In genomic region chr6:137824502-137824879, GRCh38 we compare ENCODE assay signal across 10 cellular contexts. TPM values are rescaled to one million over a fixed set of nuclear protein-coding genes. Genes with fewer than 3 reads are reported as not detected.
DNase-seq lines count a peak whose midpoint lies in the region; ATAC-seq, FAIRE-seq and TF ChIP-seq lines count a peak whose summit lies in the region.
"Had no signal": no experiment of that assay in that cellular context is flagged by ENCODE, and none has a peak within 500 bp of the region (broad histone marks: within the 10 kb centered on the region; RNA-seq: fewer than 3 reads in every experiment).

No MANE protein-coding gene starts in this region.

- dilution Hi-C loops in keratinocyte (cut with MboI; ENCODE audit: extremely low pct_ligation_motif_present, low sequenced_read_pairs): no loop called here

- H3K4me2 ChIP-seq in keratinocyte (ENCODE audit: control insufficient read depth, extremely low read depth, insufficient read depth, low read depth, low read length): peak overlapping the region; percentile 76

- H3K79me2 ChIP-seq in keratinocyte (ENCODE audit: control insufficient read depth, insufficient read depth, low read length): no peaks in the 10 kb centered on the region

- peak overlapping the region; percentile 67 for H3K9ac ChIP-seq in keratinocyte (ENCODE audit: control insufficient read depth, extremely low read depth, insufficient read depth, low read length)

- no peaks in the 10 kb centered on the region for H3K9me3 ChIP-seq in keratinocyte (ENCODE audit: control insufficient read depth, low read depth, low read length)

- TF ChIP-seq CTCF in keratinocyte (optimal IDR thresholded peaks at IDR 0.05 in 1 of 3, IDR thresholded peaks at IDR 0.05 in 1 of 3, conservative IDR thresholded peaks at IDR 0.05 in 1 of 3; ENCODE audit: extremely low read depth in 1 of 3, insufficient read depth in 2 of 3, low read length in 3 of 3): no peak
- no peak for TF ChIP-seq CTCF in lower leg skin (IDR thresholded peaks at IDR 0.05)

- POLR2A ChIA-PET in activated CD4-positive, alpha-beta T cell treated with anti-CD3 and anti-CD28 coated beads, Interleukin-2, amount 10 ng/mL, durations not matched to agents 7 days and 5 days (lab: Charles Lee): interaction anchor here (0.6 kb wide), 1 partner anchor 109 kb away, joined by 3 read pairs; no protein-coding TSS in a partner anchor

- FAIRE-seq in keratinocyte (lab: Jason Lieb, UNC): peak; percentile 5

- intact Hi-C loops in lower leg skin (cut with DNase I; ENCODE audit: low total_unique reads): no loop called here

- TF ChIP-seq POLR2A in lower leg skin (IDR thresholded peaks at IDR 0.05): no peak

- H4K20me1 ChIP-seq in keratinocyte (ENCODE audit: control insufficient read depth, extremely low read depth, insufficient read depth, low read length): no peaks in the 10 kb centered on the region

- H3K36me3 ChIP-seq in keratinocyte (ENCODE audit: control insufficient read depth in 2 of 2, extremely low read depth in 1 of 2, insufficient read depth in 2 of 2, low read length in 2 of 2): peaks cover 0 to 3% of the 10 kb centered on the region in 2 experiments

- H2AFZ ChIP-seq in keratinocyte (ENCODE audit: control insufficient read depth, low read length): peak overlapping the region; percentile 45

- H3K4me3 ChIP-seq in keratinocyte (ENCODE audit: control insufficient read depth in 2 of 3, extremely low read depth in 1 of 3, insufficient read depth in 2 of 3, low read depth in 1 of 3, low read length in 3 of 3) (peak overlapping the region in 2 of 3 experiments; percentile 11 to 30), lower leg skin (ENCODE audit: low read depth, poor library complexity, severe bottlenecking) (no peak overlapping the region)

- H3K9me3 Mint-ChIP-seq in activated CD4-positive, alpha-beta T cell treated with anti-CD3 and anti-CD28 coated beads, Interleukin-2, amount 10 ng/mL, durations not matched to agents 7 days and 5 days: peaks cover 11% of the 10 kb centered on the region
- H3K9me3 Mint-ChIP-seq in activated T-helper 17 cell treated with anti-CD3 and anti-CD28 coated beads, Interleukin-2, amount 50 U/mL, for 72 hours: no peaks in the 10 kb centered on the region
- H3K9me3 Mint-ChIP-seq in stimulated activated naive B cell treated with anti-CD40 and anti-IgM and Interleukin-4, amounts not matched to agents 10 μg/mL and 1 μg/mL and 100 μg/mL, for 72 hours: peaks cover 0 to 4% of the 10 kb centered on the region in 2 donors

- peak overlapping the region; percentile 70 for H3K4me3 Mint-ChIP-seq in activated CD4-positive, alpha-beta T cell treated with anti-CD3 and anti-CD28 coated beads, Interleukin-2, amount 10 ng/mL, durations not matched to agents 7 days and 5 days
- peak overlapping the region; percentile 80 for H3K4me3 Mint-ChIP-seq in activated T-helper 17 cell treated with anti-CD3 and anti-CD28 coated beads, Interleukin-2, amount 50 U/mL, for 72 hours
- H3K4me3 Mint-ChIP-seq in stimulated activated naive B cell treated with anti-CD40 and anti-IgM and Interleukin-4, amounts not matched to agents 10 μg/mL and 1 μg/mL and 100 μg/mL, for 72 hours: peak overlapping the region; percentile 13 to 58

- peaks cover 82% of the 10 kb centered on the region for H3K4me1 Mint-ChIP-seq in activated CD4-positive, alpha-beta T cell treated with anti-CD3 and anti-CD28 coated beads, Interleukin-2, amount 10 ng/mL, durations not matched to agents 7 days and 5 days
- H3K4me1 Mint-ChIP-seq in activated T-helper 17 cell treated with anti-CD3 and anti-CD28 coated beads, Interleukin-2, amount 50 U/mL, for 72 hours: peaks cover 66% of the 10 kb centered on the region
- H3K4me1 Mint-ChIP-seq in stimulated activated naive B cell treated with anti-CD40 and anti-IgM and Interleukin-4, amounts not matched to agents 10 μg/mL and 1 μg/mL and 100 μg/mL, for 72 hours: peaks cover 55 to 79% of the 10 kb centered on the region in 2 donors

- WGBS in lower leg skin, 2 donors: 11 to 20% methylated on average over 2 of the region's 2 CpGs

- CTCF ChIA-PET in activated CD4-positive, alpha-beta T cell treated with anti-CD3 and anti-CD28 coated beads, Interleukin-2, amount 10 ng/mL, durations not matched to agents 7 days and 5 days (lab: Charles Lee): interaction anchor here (0.6 to 3.5 kb wide), 11 partner anchors 10 to 186 kb away, joined by 3 to 16 read pairs (median 4); partner anchors contain the start of gene TNFAIP3

- peak overlapping the region; percentile 95 for H3K27ac ChIP-seq in keratinocyte (ENCODE audit: control insufficient read depth, insufficient read depth, low read length)

- H3K27ac Mint-ChIP-seq in activated CD4-positive, alpha-beta T cell treated with anti-CD3 and anti-CD28 coated beads, Interleukin-2, amount 10 ng/mL, durations not matched to agents 7 days and 5 days: peak overlapping the region; percentile 99
- peak overlapping the region; percentile 95 for H3K27ac Mint-ChIP-seq in activated T-helper 17 cell treated with anti-CD3 and anti-CD28 coated beads, Interleukin-2, amount 50 U/mL, for 72 hours
- peak overlapping the region; percentile 87 for H3K27ac Mint-ChIP-seq in stimulated activated naive B cell treated with anti-CD40 and anti-IgM and Interleukin-4, amounts not matched to agents 10 μg/mL and 1 μg/mL and 100 μg/mL, for 72 hours

- H3K27me3 Mint-ChIP-seq in activated CD4-positive, alpha-beta T cell treated with anti-CD3 and anti-CD28 coated beads, Interleukin-2, amount 10 ng/mL, durations not matched to agents 7 days and 5 days: no peaks in the 10 kb centered on the region
- no peaks in the 10 kb centered on the region for H3K27me3 Mint-ChIP-seq in activated T-helper 17 cell treated with anti-CD3 and anti-CD28 coated beads, Interleukin-2, amount 50 U/mL, for 72 hours
- no peaks in the 10 kb centered on the region for H3K27me3 Mint-ChIP-seq in stimulated activated naive B cell treated with anti-CD40 and anti-IgM and Interleukin-4, amounts not matched to agents 10 μg/mL and 1 μg/mL and 100 μg/mL, for 72 hours

- ATAC-seq in activated T-helper 17 cell treated with anti-CD3 and anti-CD28 coated beads, Interleukin-2, amount 50 U/mL, for 72 hours (replicated peaks): no peak
- ATAC-seq in stimulated activated naive B cell treated with anti-CD40 and anti-IgM and Interleukin-4, amounts not matched to agents 10 μg/mL and 1 μg/mL and 100 μg/mL, for 72 hours (replicated peaks): no peak
- no peak for ATAC-seq in HG02973 (IDR thresholded peaks at IDR 0.05; ENCODE audit: unreplicated experiment)
- ATAC-seq: SK-N-SH treated with all-trans-retinoic acid at 6 μM for 48 hours had no signal

- no peaks in the 10 kb centered on the region for H3K27me3 ChIP-seq in keratinocyte (ENCODE audit: control insufficient read depth, extremely low read depth, insufficient read depth, low read length)

- H3K36me3 Mint-ChIP-seq in activated CD4-positive, alpha-beta T cell treated with anti-CD3 and anti-CD28 coated beads, Interleukin-2, amount 10 ng/mL, durations not matched to agents 7 days and 5 days (ENCODE audit: low read depth): peaks cover 18% of the 10 kb centered on the region
- H3K36me3 Mint-ChIP-seq in activated T-helper 17 cell treated with anti-CD3 and anti-CD28 coated beads, Interleukin-2, amount 50 U/mL, for 72 hours (ENCODE audit: low read depth): peaks cover 12% of the 10 kb centered on the region
- peaks cover 2 to 10% of the 10 kb centered on the region in 2 donors for H3K36me3 Mint-ChIP-seq in stimulated activated naive B cell treated with anti-CD40 and anti-IgM and Interleukin-4, amounts not matched to agents 10 μg/mL and 1 μg/mL and 100 μg/mL, for 72 hours

- DNase-seq in activated CD4-positive, alpha-beta T cell treated with anti-CD3 and anti-CD28 coated beads, Interleukin-2, amount 10 ng/mL, durations not matched to agents 7 days and 5 days: no peak
- no peak for DNase-seq in activated CD4-positive, alpha-beta T cell treated with anti-CD3 and anti-CD28 coated beads for 1 hour
- DNase-seq in keratinocyte (ENCODE audit: low read depth, low spot score): no peak
- no peak for DNase-seq in stimulated activated naive B cell treated with anti-CD40 and anti-IgM and Interleukin-4, amounts not matched to agents 10 μg/mL and 1 μg/mL and 100 μg/mL, for 72 hours
- no peak for DNase-seq in NCI-H446 treated with DMSO at 0.1 percent for 48 hours (lab: John Stamatoyannopoulos, UW)
- DNase-seq in lower leg skin (ENCODE audit: low spot score in 2 of 2): no peak
- DNase-seq: DMS79 treated with DMSO at 0.1 percent for 48 hours had no signal

- no peaks in the 10 kb centered on the region for H3K9me1 ChIP-seq in keratinocyte (ENCODE audit: control insufficient read depth, extremely low read depth, insufficient read depth, low read length)

- H3K4me1 ChIP-seq in keratinocyte (ENCODE audit: control insufficient read depth, extremely low read depth, insufficient read depth, low read length): peaks cover 49% of the 10 kb centered on the region

RNA-seq across cellular contexts. Expression of gene TNFAIP3, which starts 42.6 kb away (rescaled TPM):
- total RNA-seq in activated CD4-positive, alpha-beta T cell treated with anti-CD3 and anti-CD28 coated beads, Interleukin-2, amount 10 ng/mL, durations not matched to agents 7 days and 5 days: 10 to 100 TPM; 41.8 to 43.9 TPM
- total RNA-seq in activated T-helper 17 cell treated with anti-CD3 and anti-CD28 coated beads, Interleukin-2, amount 50 U/mL, for 72 hours: 100 to 1,000 TPM; 254 to 663 TPM
- polyA plus RNA-seq in keratinocyte: 73.3 to 141 TPM (median 109 TPM) in 3 replicates
- 142 TPM for polyA plus RNA-seq in keratinocyte (2011; ENCODE audit: low read depth)
- 44.6 and 69.6 TPM in 2 replicates for polyA plus RNA-seq in keratinocyte (2011; cell fraction: cytosol; rRNA removed)
- polyA plus RNA-seq in keratinocyte (2011; cell fraction: nucleus; rRNA removed): 452 and 544 TPM in 2 replicates
- 40.8 and 90.7 TPM in 2 replicates for polyA plus RNA-seq in keratinocyte (2012; ENCODE audit: low replicate concordance)
- polyA minus RNA-seq in keratinocyte: 81.8 to 113 TPM (median 110 TPM) in 3 replicates
- 42.4 TPM for polyA minus RNA-seq in keratinocyte (2011; cell fraction: cytosol; rRNA and poly(A)+ RNA removed)
- polyA minus RNA-seq in keratinocyte (2011; cell fraction: nucleus; rRNA and poly(A)+ RNA removed): 149 and 322 TPM in 2 replicates
- 10 to 100 TPM; 13.4 to 29.9 (median 26.2) TPM for total RNA-seq in lower leg skin

Comparison
In these comparisons a context has a peak if more than half of its experiments do, and no peak if none do; other contexts are left out.
1. RNA of gene TNFAIP3, which starts 42.6 kb away (total RNA-seq): 254 to 663 TPM in activated T-helper 17 cell treated with anti-CD3 and anti-CD28 coated beads, Interleukin-2, amount 50 U/mL, for 72 hours; 41.8 to 43.9 TPM in activated CD4-positive, alpha-beta T cell treated with anti-CD3 and anti-CD28 coated beads, Interleukin-2, amount 10 ng/mL, durations not matched to agents 7 days and 5 days and 13.4 to 29.9 TPM in lower leg skin; every median in the first group is over 4 times any median in the second.
2. Peak in every context shown above with its lines, with median percentiles within 50 percentile points of each other: H3K27ac Mint-ChIP-seq and H3K4me3 Mint-ChIP-seq.